Comparison of ENCODE assay signal across 1 cellular context in genomic region chr5:64939772-64940510, GRCh38.
A peak's percentile ranks its signal among the peaks of the same experiment; 100 is the strongest.
TF ChIP-seq lines count a peak whose summit lies in the region.

No MANE protein-coding gene starts in this region.

TF ChIP-seq in HepG2, 621 proteins besides CTCF, POLR2A, EP300 and RAD21 (continued from another document and continues in another):
- TF ChIP-seq E2F1 (CRISPR knock-in tag; IDR thresholded peaks at IDR 0.05) (no peak), ZNF841 (CRISPR knock-in tag; IDR thresholded peaks at IDR 0.05; ENCODE audit: borderline replicate concordance) (no peak), TRIM22 (IDR thresholded peaks at IDR 0.05) (no peak), FOXO1 (CRISPR knock-in tag; IDR thresholded peaks at IDR 0.05) (no peak), TFDP2 (CRISPR knock-in tag; IDR thresholded peaks at IDR 0.05) (no peak), YEATS4 (CRISPR knock-in tag; IDR thresholded peaks at IDR 0.05; ENCODE audit: borderline replicate concordance) (no peak; the same call in 1 of the 2 replicates), KLF9 (CRISPR knock-in tag; IDR thresholded peaks at IDR 0.05; ENCODE audit: low read depth) (no peak), KAT8 (CRISPR knock-in tag; IDR thresholded peaks at IDR 0.05) (peak; percentile 58; the same call in 1 of the 2 replicates), SIX1 (CRISPR knock-in tag; IDR thresholded peaks at IDR 0.05; ENCODE audit: borderline replicate concordance) (no peak), MZF1 (CRISPR knock-in tag; IDR thresholded peaks at IDR 0.05; ENCODE audit: borderline replicate concordance) (no peak), ELK4 (CRISPR knock-in tag; IDR thresholded peaks at IDR 0.05; ENCODE audit: borderline replicate concordance) (no peak), TEAD2 (CRISPR knock-in tag; IDR thresholded peaks at IDR 0.05) (no peak), THYN1 (CRISPR knock-in tag; IDR thresholded peaks at IDR 0.05; ENCODE audit: borderline replicate concordance, low read depth) (no peak), ZNF496 (CRISPR knock-in tag; IDR thresholded peaks at IDR 0.05; ENCODE audit: insufficient replicate concordance) (no peak), ZFY (CRISPR knock-in tag; IDR thresholded peaks at IDR 0.05) (no peak), FOXJ3 (CRISPR knock-in tag; IDR thresholded peaks at IDR 0.05; ENCODE audit: borderline replicate concordance) (peak; percentile 35; the same call in 1 of the 2 replicates), ZNF264 (CRISPR knock-in tag; IDR thresholded peaks at IDR 0.05) (no peak), MTF2 (CRISPR knock-in tag; IDR thresholded peaks at IDR 0.05; ENCODE audit: borderline replicate concordance) (no peak), ZSCAN9 (CRISPR knock-in tag; IDR thresholded peaks at IDR 0.05; ENCODE audit: borderline replicate concordance) (no peak), MED13 (CRISPR knock-in tag; IDR thresholded peaks at IDR 0.05) (no peak), MAZ (IDR thresholded peaks at IDR 0.05; ENCODE audit: borderline replicate concordance, low read depth, low read length) (no peak), MAZ (CRISPR knock-in tag; IDR thresholded peaks at IDR 0.05; ENCODE audit: low read depth) (0 out of 2 replicates have a peak, but pooled peaks have one; percentile 31), ZNF383 (CRISPR knock-in tag; IDR thresholded peaks at IDR 0.05; ENCODE audit: borderline replicate concordance) (no peak), ZNF503 (CRISPR knock-in tag; IDR thresholded peaks at IDR 0.05) (0 out of 2 replicates have a peak, but pooled peaks have one; percentile 45), ZNF350 (CRISPR knock-in tag; IDR thresholded peaks at IDR 0.05; ENCODE audit: borderline replicate concordance, low read depth) (peak; percentile 66; the same call in 1 of the 2 replicates), HNRNPK (IDR thresholded peaks at IDR 0.05; ENCODE audit: low read depth, low read length, poor library complexity, severe bottlenecking) (no peak), ARHGAP35 (CRISPR knock-in tag; IDR thresholded peaks at IDR 0.05; ENCODE audit: borderline replicate concordance) (no peak), RELA (CRISPR knock-in tag; IDR thresholded peaks at IDR 0.05) (0 out of 2 replicates have a peak, but pooled peaks have one; percentile 38), ZNF235 (CRISPR knock-in tag; IDR thresholded peaks at IDR 0.05; ENCODE audit: borderline replicate concordance) (no peak), SRF (IDR thresholded peaks at IDR 0.05; ENCODE audit: low read depth, low read length) (no peak), PHF8 (CRISPR knock-in tag; IDR thresholded peaks at IDR 0.05) (no peak), MAFG (CRISPR knock-in tag; IDR thresholded peaks at IDR 0.05) (no peak), ZNF407 (CRISPR knock-in tag; IDR thresholded peaks at IDR 0.05; ENCODE audit: not compliant biosample characterization) (no peak), CBX5 (CRISPR knock-in tag; IDR thresholded peaks at IDR 0.05; ENCODE audit: borderline replicate concordance) (no peak; the same call in 1 of the 2 replicates), ZNF709 (CRISPR knock-in tag; IDR thresholded peaks at IDR 0.05) (no peak), ZBTB7B (CRISPR knock-in tag; IDR thresholded peaks at IDR 0.05) (no peak), CREB1 (IDR thresholded peaks at IDR 0.05) (no peak), CREB1 (CRISPR knock-in tag; IDR thresholded peaks at IDR 0.05) (no peak), PHF21A (CRISPR knock-in tag; IDR thresholded peaks at IDR 0.05) (peak; percentile 63; the same call in 1 of the 2 replicates), ZFP82 (CRISPR knock-in tag; IDR thresholded peaks at IDR 0.05; ENCODE audit: borderline replicate concordance) (no peak), BHLHE40 (IDR thresholded peaks at IDR 0.05; ENCODE audit: low read length) (no peak), REPIN1 (CRISPR knock-in tag; IDR thresholded peaks at IDR 0.05; ENCODE audit: borderline replicate concordance, low read depth) (no peak), ZFP36 (IDR thresholded peaks at IDR 0.05; ENCODE audit: borderline replicate concordance, low read depth, low read length, partially characterized antibody) (no peak), HDAC2 (CRISPR knock-in tag; IDR thresholded peaks at IDR 0.05) (no peak), RFXAP (CRISPR knock-in tag; IDR thresholded peaks at IDR 0.05; ENCODE audit: borderline replicate concordance) (no peak), TOE1 (CRISPR knock-in tag; IDR thresholded peaks at IDR 0.05) (no peak), KMT2B (CRISPR knock-in tag; IDR thresholded peaks at IDR 0.05) (no peak), GTF2F1 (IDR thresholded peaks at IDR 0.05; ENCODE audit: low read length) (no peak), MEIS1 (CRISPR knock-in tag; IDR thresholded peaks at IDR 0.05; ENCODE audit: borderline replicate concordance) (0 out of 2 replicates have a peak, but pooled peaks have one; percentile 25), GFI1 (CRISPR knock-in tag; IDR thresholded peaks at IDR 0.05; ENCODE audit: borderline replicate concordance) (no peak), NFE2L1 (CRISPR knock-in tag; IDR thresholded peaks at IDR 0.05; ENCODE audit: borderline replicate concordance) (no peak), PAWR (CRISPR knock-in tag; IDR thresholded peaks at IDR 0.05; ENCODE audit: borderline replicate concordance) (no peak), FIP1L1 (IDR thresholded peaks at IDR 0.05; ENCODE audit: borderline replicate concordance, insufficient read depth, low read depth, low read length) (no peak), ATF2 (CRISPR knock-in tag; IDR thresholded peaks at IDR 0.05) (no peak), MIER3 (CRISPR knock-in tag; IDR thresholded peaks at IDR 0.05; ENCODE audit: borderline replicate concordance) (0 out of 2 replicates have a peak, but pooled peaks have one; percentile 11)
